In the genomic region with DNA sequence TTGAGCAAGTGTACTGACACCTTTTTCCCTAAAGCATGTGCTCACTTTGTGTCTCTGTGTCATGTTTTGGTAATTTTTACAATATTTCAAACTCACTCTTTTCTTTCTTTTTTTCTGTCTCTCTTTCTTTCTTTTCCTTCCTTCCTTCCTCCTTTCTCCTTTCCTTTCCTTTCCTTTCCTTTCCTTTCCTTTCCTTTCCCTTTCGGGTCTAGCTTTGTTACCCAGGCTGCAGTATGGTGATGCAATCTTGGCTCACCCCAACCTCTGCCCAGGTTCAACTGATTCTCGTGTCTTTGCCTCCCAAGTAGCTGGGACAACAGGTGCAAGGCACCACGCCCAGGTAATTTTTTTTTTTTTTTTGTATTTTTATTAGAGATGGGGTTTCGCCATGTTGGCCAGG, we compare ENCODE assay signal across 10 cellular contexts.
"Had no signal": no experiment of that assay in that cellular context is flagged by ENCODE, and none has a peak within 500 bp of the region (broad histone marks: within the 10 kb centered on the region; RNA-seq: fewer than 3 reads in every experiment).

No MANE protein-coding gene starts in this region.

- ATAC-seq: GM23338 had no signal

- DNase-seq: H9, HCEC 1CT, HFFc6, IMR-90, KBM-7 had no signal

- FAIRE-seq: H1, H54 had no signal

- H3K27ac ChIP-seq: HL-60, KMS-11 had no signal

- H3K4me3 Mint-ChIP-seq: GM23338, H9, HFFc6 had no signal

- H3K27ac Mint-ChIP-seq: H9, HFFc6 had no signal

- H3K4me2 ChIP-seq: GM23338, KMS-11 had no signal

- H3K9me3 Mint-ChIP-seq: H9, HFFc6 had no signal

- H3K4me3 ChIP-seq: GM23338 had no signal

- H3K9ac ChIP-seq: KMS-11 had no signal
